Comparison of ENCODE assay signal across 22 cellular contexts in the genomic region with DNA sequence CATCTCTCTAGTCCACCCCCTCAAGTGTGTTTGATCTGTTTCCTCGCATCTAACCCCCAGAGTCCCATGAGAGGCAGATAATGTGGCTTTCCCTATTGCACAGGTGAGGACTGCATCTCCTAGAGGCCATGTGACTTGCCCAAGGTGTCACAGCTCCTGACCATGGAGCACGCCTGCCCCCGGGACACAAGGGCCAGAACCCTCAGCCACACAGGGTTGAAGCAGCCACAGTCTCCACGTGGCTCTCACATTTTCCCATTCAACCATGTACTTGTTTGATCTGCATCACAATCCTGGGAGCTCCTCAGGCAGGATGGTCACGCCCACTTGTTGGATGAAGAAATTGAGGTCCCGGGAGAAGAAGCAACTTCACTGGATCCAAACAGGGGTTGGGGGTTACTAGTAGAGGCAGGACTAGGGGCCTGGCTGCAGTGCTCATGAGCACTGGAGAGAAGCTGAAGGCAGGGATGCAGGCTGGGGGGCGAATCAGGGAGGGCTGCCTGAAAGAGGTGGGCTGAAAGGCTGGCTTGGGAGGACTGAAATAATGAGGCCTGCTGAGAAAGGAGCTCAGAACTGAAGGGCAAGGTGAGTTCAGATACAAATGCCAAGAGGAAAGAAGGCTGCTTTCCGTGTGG.
DNase-seq lines count a peak whose midpoint lies in the region; TF ChIP-seq lines count a peak whose summit lies in the region.
"Had no signal": no experiment of that assay in that cellular context is flagged by ENCODE, and none has a peak within 500 bp of the region (broad histone marks: within the 10 kb centered on the region; RNA-seq: fewer than 3 reads in every experiment).

No MANE protein-coding gene starts in this region.

- no peaks in the 10 kb centered on the region for H3K4me1 Mint-ChIP-seq in osteocyte (ENCODE audit: unreplicated experiment)

- no peak overlapping the region for H3K4me2 ChIP-seq in hepatocyte
- H3K4me2 ChIP-seq in mammary epithelial cell (ENCODE audit: insufficient read depth, low read depth, low read length), result no peak overlapping the region

- H3K4me3 ChIP-seq in H7 (ENCODE audit: insufficient read depth, low read depth, low read length) (no peak overlapping the region), NT2/D1 (ENCODE audit: insufficient read length, low read depth) (no peak overlapping the region), hepatocyte (no peak overlapping the region), mammary epithelial cell (replicated peaks in 1 of 3; ENCODE audit: insufficient read depth in 1 of 3, low read depth in 2 of 3, low read length in 3 of 3) (no peak overlapping the region)
- H3K4me3 ChIP-seq: SJCRH30 had no signal

- H3K27ac ChIP-seq in hepatocyte (no peak overlapping the region), mammary epithelial cell (ENCODE audit: insufficient read depth, low read depth, low read length) (no peak overlapping the region)
- H3K27ac ChIP-seq: HL-60, SJCRH30 had no signal

- peaks cover 5% of the 10 kb centered on the region for H3K27me3 Mint-ChIP-seq in osteocyte (ENCODE audit: unreplicated experiment)

- H3K79me2 ChIP-seq in hepatocyte (no peaks in the 10 kb centered on the region), mammary epithelial cell (ENCODE audit: insufficient read depth, low read length) (no peaks in the 10 kb centered on the region)

- WGBS in hepatocyte (ENCODE audit: low lambda C conversion rate, missing lambda C conversion rate), result 82% methylated on average over 8 of the region's 8 CpGs
- 60% methylated on average over 8 of the region's 8 CpGs for WGBS in mammary epithelial cell (ENCODE audit: low coverage, missing lambda C conversion rate)

- peaks cover 19% of the 10 kb centered on the region for H3K4me1 ChIP-seq in NT2/D1 (ENCODE audit: insufficient read depth, insufficient read length)
- H3K4me1 ChIP-seq in hepatocyte (ENCODE audit: insufficient read depth), result no peaks in the 10 kb centered on the region
- no peaks in the 10 kb centered on the region for H3K4me1 ChIP-seq in mammary epithelial cell (ENCODE audit: insufficient read depth, low read length)
- H3K4me1 ChIP-seq: BE2C, SJCRH30 had no signal

- H3K9me2 ChIP-seq in hepatocyte (replicated peaks; ENCODE audit: insufficient read depth), result no peaks in the 10 kb centered on the region

- H2AFZ ChIP-seq in hepatocyte, result no peak overlapping the region
- H2AFZ ChIP-seq in mammary epithelial cell (ENCODE audit: low read depth, low read length), result no peak overlapping the region

- dilution Hi-C loops in mammary epithelial cell (cut with HindIII; ENCODE audit: low sequenced_read_pairs), result no loop called here

- in situ Hi-C loops in mammary epithelial cell (cut with MboI; ENCODE audit: low sequenced_read_pairs in 2 of 2), result no loop called here

- no peaks in the 10 kb centered on the region; the same call in 1 of the 2 replicates for H3K27me3 ChIP-seq in H7 (ENCODE audit: control insufficient read depth, insufficient read depth, low read length)
- no peaks in the 10 kb centered on the region for H3K27me3 ChIP-seq in NT2/D1 (ENCODE audit: insufficient read depth, insufficient read length)
- H3K27me3 ChIP-seq in hepatocyte, result no peaks in the 10 kb centered on the region
- peaks cover 3% of the 10 kb centered on the region for H3K27me3 ChIP-seq in mammary epithelial cell (ENCODE audit: insufficient read depth, low read length)
- H3K27me3 ChIP-seq: BE2C, SJCRH30 had no signal

- H3K9ac ChIP-seq in NT2/D1 (ENCODE audit: insufficient read length, low read depth) (no peak overlapping the region), mammary epithelial cell (ENCODE audit: insufficient read depth, low read length) (no peak overlapping the region)

- H3K9me3 ChIP-seq in NT2/D1 (ENCODE audit: insufficient read depth, low read length) (no peaks in the 10 kb centered on the region), hepatocyte (ENCODE audit: low read depth) (no peaks in the 10 kb centered on the region), mammary epithelial cell (replicated peaks; ENCODE audit: insufficient read depth, low read length) (no peaks in the 10 kb centered on the region)
- H3K9me3 ChIP-seq: BE2C, SJCRH30 had no signal

- H4K20me1 ChIP-seq in hepatocyte (ENCODE audit: insufficient read depth, poor library complexity, severe bottlenecking), result no peaks in the 10 kb centered on the region
- H4K20me1 ChIP-seq in mammary epithelial cell (ENCODE audit: insufficient read depth, low read length), result no peaks in the 10 kb centered on the region

- no TSS peak for BruUV-seq in mammary epithelial cell (replicated peaks; lab: Mats Ljungman, UMichigan)

- H3K9me3 Mint-ChIP-seq in osteocyte (ENCODE audit: unreplicated experiment), result no peaks in the 10 kb centered on the region
- H3K9me3 Mint-ChIP-seq: HFFc6 had no signal

- no peak for TF ChIP-seq CTCF in osteocyte (IDR thresholded peaks at IDR 0.05)
- TF ChIP-seq CTCF in hepatocyte (IDR thresholded peaks at IDR 0.05; ENCODE audit: poor library complexity), result no peak
- TF ChIP-seq CTCF in mammary epithelial cell (conservative IDR thresholded peaks at IDR 0.05 in 1 of 2, IDR thresholded peaks at IDR 0.05 in 1 of 2; ENCODE audit: extremely low read depth in 1 of 2, insufficient read depth in 1 of 2, low read depth in 1 of 2, low read length in 2 of 2), result no peak

- H3K27ac Mint-ChIP-seq in osteocyte (ENCODE audit: unreplicated experiment), result no peak overlapping the region
- H3K27ac Mint-ChIP-seq: HFFc6 had no signal

- DNase-seq in H7 (peak; percentile 21), NT2/D1 (ENCODE audit: low read depth, low spot score) (peak; percentile 35), islet precursor cell (peak; percentile 38), osteocyte (ENCODE audit: extremely low spot score, unreplicated experiment) (peak; percentile 63), hepatocyte (ENCODE audit: low spot score) (no peak), 8988T (no peak), mammary epithelial cell (no peak), NCI-H187 treated with DMSO at 0.1 percent for 48 hours (lab: John Stamatoyannopoulos, UW) (no peak)
- DNase-seq: BE2C; DMS53; GDM1; HFFc6; KG1; NCI-H1092; NCI-H146; NCI-H2029 treated with DMSO at 0.1 percent for 48 hours; NCI-H226; NCI-H524; NCI-H774; NK-92 treated with Interleukin-12 subunit alpha and Interleukin-12 subunit beta, amount 100 ng/mL, for 24 hours; SJCRH30 had no signal

- intact Hi-C loops in mammary epithelial cell (cut with micrococcal nuclease), result no loop called here

- H3K4me3 Mint-ChIP-seq in osteocyte (ENCODE audit: unreplicated experiment), result no peak overlapping the region
- H3K4me3 Mint-ChIP-seq: HFFc6 had no signal

- CTCF ChIA-PET in mammary epithelial cell (lab: Charles Lee; ENCODE audit: low non-redundant PET), result no interaction called here

- H3K36me3 ChIP-seq in H7 (replicated peaks; ENCODE audit: control insufficient read depth, insufficient read depth, low read length), result no peaks in the 10 kb centered on the region
- no peaks in the 10 kb centered on the region for H3K36me3 ChIP-seq in NT2/D1 (ENCODE audit: insufficient read depth, insufficient read length, low read length)
- H3K36me3 ChIP-seq in hepatocyte (replicated peaks; ENCODE audit: insufficient read depth, low read depth), result no peaks in the 10 kb centered on the region
- no peaks in the 10 kb centered on the region for H3K36me3 ChIP-seq in mammary epithelial cell (ENCODE audit: insufficient read depth, low read length)
- H3K36me3 ChIP-seq: BE2C, SJCRH30 had no signal

- H3K36me3 Mint-ChIP-seq in osteocyte (ENCODE audit: unreplicated experiment), result no peaks in the 10 kb centered on the region

Comparison
In these comparisons a context has a peak if more than half of its experiments do, and no peak if none do; other contexts are left out.
1. DNase-seq: peak in H7 (single experiment), NT2/D1 (single experiment), islet precursor cell (single experiment) and osteocyte (single experiment); none in hepatocyte (single experiment), 8988T (single experiment), mammary epithelial cell (single experiment) and NCI-H187 treated with DMSO at 0.1 percent for 48 hours (single experiment).